In genomic region chr5:63959177-63959982, GRCh38 we compare ENCODE assay signal across 10 cellular contexts. TPM values are rescaled to one million over a fixed set of nuclear protein-coding genes. Genes with fewer than 3 reads are reported as not detected.
A peak's percentile ranks its signal among the peaks of the same experiment; 100 is the strongest.
DNase-seq lines count a peak whose midpoint lies in the region; ATAC-seq and TF ChIP-seq lines count a peak whose summit lies in the region.
"Had no signal": no experiment of that assay in that cellular context is flagged by ENCODE, and none has a peak within 500 bp of the region (broad histone marks: within the 10 kb centered on the region; RNA-seq: fewer than 3 reads in every experiment).

No MANE protein-coding gene starts in this region.

- peaks cover 34% of the 10 kb centered on the region for H3K27me3 Mint-ChIP-seq in activated CD8-positive, alpha-beta T cell treated with anti-CD3 and anti-CD28 coated beads for 36 hours
- peaks cover 17% of the 10 kb centered on the region for H3K27me3 Mint-ChIP-seq in activated CD8-positive, alpha-beta T cell treated with anti-CD3 and anti-CD28 coated beads, Interleukin-2, amount 10 ng/mL, durations not matched to agents 7 days and 5 days (ENCODE audit: low read depth)

- H3K36me3 Mint-ChIP-seq in activated CD8-positive, alpha-beta T cell treated with anti-CD3 and anti-CD28 coated beads for 36 hours (ENCODE audit: low read depth), result no peaks in the 10 kb centered on the region
- peaks cover 3% of the 10 kb centered on the region for H3K36me3 Mint-ChIP-seq in activated CD8-positive, alpha-beta T cell treated with anti-CD3 and anti-CD28 coated beads, Interleukin-2, amount 10 ng/mL, durations not matched to agents 7 days and 5 days (ENCODE audit: low read depth)

- peak; percentile 5 for DNase-seq in activated CD8-positive, alpha-beta T cell treated with anti-CD3 and anti-CD28 coated beads for 36 hours
- no peak for DNase-seq in activated CD8-positive, alpha-beta T cell treated with anti-CD3 and anti-CD28 coated beads, Interleukin-2, amount 10 ng/mL, durations not matched to agents 7 days and 5 days
- DNase-seq in anterior cingulate cortex (lab: John Stamatoyannopoulos, UW) (peak in 43 of 58 donors; percentile 6 to 79 (median 47)), islet precursor cell (peak; percentile 90), superior temporal gyrus (ENCODE audit: extremely low spot score) (peak; percentile 53)
- no peak for DNase-seq in effector CD8-positive, alpha-beta T cell (lab: John Stamatoyannopoulos, UW)
- DNase-seq in activated T-cell treated with anti-CD3 and anti-CD28 coated beads, Interleukin-2, amount 50 U/mL, for 48 hours, result no peak
- DNase-seq: uterus had no signal

- no peak for TF ChIP-seq CTCF in activated CD8-positive, alpha-beta T cell treated with anti-CD3 and anti-CD28 coated beads for 36 hours (IDR thresholded peaks at IDR 0.05)

- POLR2A ChIA-PET in activated CD8-positive, alpha-beta T cell treated with anti-CD3 and anti-CD28 coated beads for 36 hours (lab: Charles Lee), result no interaction called here
- POLR2A ChIA-PET in activated CD8-positive, alpha-beta T cell treated with anti-CD3 and anti-CD28 coated beads, Interleukin-2, amount 10 ng/mL, durations not matched to agents 7 days and 5 days (lab: Charles Lee), result no interaction called here

- intact Hi-C loops in activated CD8-positive, alpha-beta T cell treated with anti-CD3 and anti-CD28 coated beads for 36 hours (cut with micrococcal nuclease), result no loop called here

- no peak overlapping the region for H3K4me3 Mint-ChIP-seq in activated CD8-positive, alpha-beta T cell treated with anti-CD3 and anti-CD28 coated beads for 36 hours
- H3K4me3 Mint-ChIP-seq in activated CD8-positive, alpha-beta T cell treated with anti-CD3 and anti-CD28 coated beads, Interleukin-2, amount 10 ng/mL, durations not matched to agents 7 days and 5 days, result no peak overlapping the region

- no peak for ATAC-seq in activated CD8-positive, alpha-beta T cell treated with anti-CD3 and anti-CD28 coated beads for 36 hours
- ATAC-seq in activated CD8-positive, alpha-beta T cell treated with anti-CD3 and anti-CD28 coated beads, Interleukin-2, amount 10 ng/mL, durations not matched to agents 7 days and 5 days, result no peak
- ATAC-seq in HG03159 (IDR thresholded peaks at IDR 0.05; ENCODE audit: unreplicated experiment), result no peak

- CTCF ChIA-PET in activated CD8-positive, alpha-beta T cell treated with anti-CD3 and anti-CD28 coated beads for 36 hours (lab: Charles Lee), result no interaction called here
- CTCF ChIA-PET in activated CD8-positive, alpha-beta T cell treated with anti-CD3 and anti-CD28 coated beads, Interleukin-2, amount 10 ng/mL, durations not matched to agents 7 days and 5 days (lab: Charles Lee), result no interaction called here

- H3K27ac Mint-ChIP-seq in activated CD8-positive, alpha-beta T cell treated with anti-CD3 and anti-CD28 coated beads for 36 hours, result no peak overlapping the region
- H3K27ac Mint-ChIP-seq in activated CD8-positive, alpha-beta T cell treated with anti-CD3 and anti-CD28 coated beads, Interleukin-2, amount 10 ng/mL, durations not matched to agents 7 days and 5 days, result no peak overlapping the region
- H3K27ac Mint-ChIP-seq: T-helper 1 cell treated with Interleukin-12 subunit alpha and Interleukin-12 subunit beta and Interleukin-4 antibody, amounts not matched to agents 30 μg/mL and 1 μg/mL, for 36 hours had no signal

- no peaks in the 10 kb centered on the region for H3K4me1 Mint-ChIP-seq in activated CD8-positive, alpha-beta T cell treated with anti-CD3 and anti-CD28 coated beads for 36 hours (ENCODE audit: low read depth)
- H3K4me1 Mint-ChIP-seq in activated CD8-positive, alpha-beta T cell treated with anti-CD3 and anti-CD28 coated beads, Interleukin-2, amount 10 ng/mL, durations not matched to agents 7 days and 5 days (ENCODE audit: low read depth), result no peaks in the 10 kb centered on the region

- peaks cover 6% of the 10 kb centered on the region for H3K9me3 Mint-ChIP-seq in activated CD8-positive, alpha-beta T cell treated with anti-CD3 and anti-CD28 coated beads for 36 hours
- H3K9me3 Mint-ChIP-seq in activated CD8-positive, alpha-beta T cell treated with anti-CD3 and anti-CD28 coated beads, Interleukin-2, amount 10 ng/mL, durations not matched to agents 7 days and 5 days (ENCODE audit: insufficient read depth), result peaks cover 9% of the 10 kb centered on the region

RNA-seq across cellular contexts. Expression of gene HTR1A, which starts 2.9 kb away (rescaled TPM):
- not detected for total RNA-seq in activated CD8-positive, alpha-beta T cell treated with anti-CD3 and anti-CD28 coated beads for 36 hours
- not detected for total RNA-seq in activated CD8-positive, alpha-beta T cell treated with anti-CD3 and anti-CD28 coated beads, Interleukin-2, amount 10 ng/mL, durations not matched to agents 7 days and 5 days

Comparison
In these comparisons a context has a peak if more than half of its experiments do, and no peak if none do; other contexts are left out.
1. DNase-seq: peak in activated CD8-positive, alpha-beta T cell treated with anti-CD3 and anti-CD28 coated beads for 36 hours (single experiment), anterior cingulate cortex (43 of 58), islet precursor cell (single experiment) and superior temporal gyrus (single experiment); none in activated CD8-positive, alpha-beta T cell treated with anti-CD3 and anti-CD28 coated beads, Interleukin-2, amount 10 ng/mL, durations not matched to agents 7 days and 5 days (single experiment), effector CD8-positive, alpha-beta T cell (single experiment) and activated T-cell treated with anti-CD3 and anti-CD28 coated beads, Interleukin-2, amount 50 U/mL, for 48 hours (0 of 2).